17 cellular contexts compared by ENCODE assay signal in the genomic region with DNA sequence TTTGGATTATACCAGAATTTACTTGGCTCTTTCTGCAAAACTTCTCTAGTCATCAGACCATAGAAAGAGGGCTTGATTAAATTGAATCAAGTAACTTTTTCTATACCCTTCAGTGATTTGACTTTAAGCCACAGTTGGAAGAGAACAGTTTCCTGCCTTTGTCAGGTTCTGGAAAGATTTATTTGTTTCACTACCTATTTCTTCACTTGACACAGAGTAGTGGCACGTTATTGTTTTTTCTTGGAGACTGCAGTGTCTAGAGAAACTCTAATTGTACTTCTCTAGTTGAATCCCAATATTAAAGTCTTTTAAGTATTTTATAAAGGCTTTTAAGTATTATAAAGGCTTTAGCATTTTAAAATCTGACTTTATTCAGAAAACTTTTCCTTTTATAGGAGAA.
DNase-seq lines count a peak whose midpoint lies in the region; ATAC-seq, FAIRE-seq and TF ChIP-seq lines count a peak whose summit lies in the region.
"Had no signal": no experiment of that assay in that cellular context is flagged by ENCODE, and none has a peak within 500 bp of the region (broad histone marks: within the 10 kb centered on the region; RNA-seq: fewer than 3 reads in every experiment).

No MANE protein-coding gene starts in this region.

- H2AFZ ChIP-seq in KMS-11 (ENCODE audit: low read depth), result no peak overlapping the region
- H2AFZ ChIP-seq: GM23338 had no signal

- peak overlapping the region; percentile 24; the same call in 1 of the 2 replicates for H3K9ac ChIP-seq in KMS-11
- H3K9ac ChIP-seq: BLaER1 treated with 17β-estradiol and CSF1 and Interleukin-3, amounts not matched to agents 10 nM and 100 nM had no signal

- H3K4me3 ChIP-seq in KMS-11 (IDR thresholded peaks at IDR 0.05; ENCODE audit: insufficient read depth, low read depth, low read length), result no peak overlapping the region
- no peak overlapping the region for H3K4me3 ChIP-seq in fibroblast of pulmonary artery (replicated peaks; ENCODE audit: low read depth, low read length)
- H3K4me3 ChIP-seq in right cardiac atrium (ENCODE audit: low read length), result no peak overlapping the region
- H3K4me3 ChIP-seq in small intestine (ENCODE audit: low read depth in 1 of 2, low read length in 2 of 2), result no peak overlapping the region
- H3K4me3 ChIP-seq: BLaER1 treated with 17β-estradiol and CSF1 and Interleukin-3, amounts not matched to agents 10 nM and 100 nM; GM23338 had no signal

- H3K9me3 ChIP-seq in right cardiac atrium (ENCODE audit: control insufficient read depth, low read length), result no peaks in the 10 kb centered on the region
- H3K9me3 ChIP-seq in small intestine (ENCODE audit: control insufficient read depth, low read depth), result no peaks in the 10 kb centered on the region

- H3K4me2 ChIP-seq in KMS-11, result peak overlapping the region; percentile 72
- H3K4me2 ChIP-seq: BLaER1 treated with 17β-estradiol and CSF1 and Interleukin-3, amounts not matched to agents 10 nM and 100 nM; GM23338 had no signal

- no peaks in the 10 kb centered on the region for H3K79me2 ChIP-seq in KMS-11 (ENCODE audit: insufficient read depth, low read depth)

- H3K27ac ChIP-seq in KMS-11 (peak overlapping the region; percentile 47), right cardiac atrium (ENCODE audit: low read length) (no peak overlapping the region), small intestine (ENCODE audit: low read depth in 1 of 2, low read length in 1 of 2) (no peak overlapping the region)
- H3K27ac ChIP-seq: BLaER1 treated with 17β-estradiol and CSF1 and Interleukin-3, amounts not matched to agents 10 nM and 100 nM had no signal

- no peak for FAIRE-seq in small intestine (lab: Jason Lieb, UNC)
- FAIRE-seq: GM12891 had no signal

- no peak for TF ChIP-seq CTCF in KMS-11 (conservative IDR thresholded peaks at IDR 0.05; ENCODE audit: low read depth, low read length)
- no peak for TF ChIP-seq CTCF in fibroblast of pulmonary artery (IDR thresholded peaks at IDR 0.05; ENCODE audit: low read length, missing control alignments)

- DNase-seq in NOMO-1 treated with DMSO at 0.1 percent for 48 hours (lab: John Stamatoyannopoulos, UW; ENCODE audit: unreplicated experiment) (peak; percentile 62), NOMO-1 treated with dmso at 0.1 percent for 144 hours (lab: John Stamatoyannopoulos, UW; ENCODE audit: unreplicated experiment) (no peak), fibroblast of pulmonary artery (ENCODE audit: low read depth) (peak; percentile 8), right cardiac atrium (no peak), NCI-H82 (lab: John Stamatoyannopoulos, UW) (no peak), small intestine (no peak)
- DNase-seq: 8988T; ACHN; Calu3; CD4-positive, alpha-beta T cell; DMS 273 treated with DMSO at 0.1 percent for 48 hours; H7 had no signal

- ATAC-seq in right cardiac atrium (no peak), SK-N-SH treated with all-trans-retinoic acid at 6 μM for 48 hours (no peak)
- ATAC-seq: GM23338 had no signal

- no peaks in the 10 kb centered on the region for H4K20me1 ChIP-seq in KMS-11 (ENCODE audit: insufficient read depth)
- H4K20me1 ChIP-seq: BLaER1 treated with 17β-estradiol and CSF1 and Interleukin-3, amounts not matched to agents 10 nM and 100 nM had no signal

- 60% methylated on average over 1 of the region's 1 CpG for WGBS in right cardiac atrium
- 32 to 78% (median 42%) methylated on average over 1 of the region's 1 CpG for WGBS in small intestine, 3 donors

- H3K4me1 ChIP-seq in KMS-11 (ENCODE audit: low read depth, poor library complexity, severe bottlenecking), result peaks cover 35% of the 10 kb centered on the region
- H3K4me1 ChIP-seq in right cardiac atrium (ENCODE audit: control insufficient read depth, insufficient read depth, low read length), result no peaks in the 10 kb centered on the region
- no peaks in the 10 kb centered on the region for H3K4me1 ChIP-seq in small intestine (ENCODE audit: control insufficient read depth in 2 of 2, insufficient read depth in 1 of 2, low read depth in 1 of 2, low read length in 1 of 2)
- H3K4me1 ChIP-seq: BLaER1 treated with 17β-estradiol and CSF1 and Interleukin-3, amounts not matched to agents 10 nM and 100 nM had no signal

- intact Hi-C loops in right cardiac atrium (cut with DNase I), result no loop called here

- H3K36me3 ChIP-seq in KMS-11 (ENCODE audit: insufficient read depth) (no peaks in the 10 kb centered on the region), small intestine (ENCODE audit: control insufficient read depth in 2 of 2, insufficient read depth in 2 of 2, low read length in 2 of 2) (no peaks in the 10 kb centered on the region)

- H3K27me3 ChIP-seq in KMS-11 (ENCODE audit: insufficient read depth, low read depth), result no peaks in the 10 kb centered on the region
- H3K27me3 ChIP-seq in right cardiac atrium (ENCODE audit: control insufficient read depth, insufficient read depth), result no peaks in the 10 kb centered on the region
- no peaks in the 10 kb centered on the region for H3K27me3 ChIP-seq in small intestine (ENCODE audit: control insufficient read depth in 2 of 2, insufficient read depth in 2 of 2, low read length in 2 of 2)
- H3K27me3 ChIP-seq: BLaER1 treated with 17β-estradiol and CSF1 and Interleukin-3, amounts not matched to agents 10 nM and 100 nM had no signal

TF ChIP-seq in SK-N-SH treated with all-trans-retinoic acid at 6 μM for 48 hours, 23 proteins besides CTCF, POLR2A, EP300 and RAD21 (continues in another document):
- TF ChIP-seq SNAI2 (CRISPR knock-in tag; IDR thresholded peaks at IDR 0.05) (no peak), TCF4 (CRISPR knock-in tag; IDR thresholded peaks at IDR 0.05; ENCODE audit: borderline replicate concordance) (no peak), PPARA (CRISPR knock-in tag; IDR thresholded peaks at IDR 0.05; ENCODE audit: borderline replicate concordance) (no peak), ZNF8 (CRISPR knock-in tag; IDR thresholded peaks at IDR 0.05) (no peak), ZFP3 (CRISPR knock-in tag; IDR thresholded peaks at IDR 0.05) (no peak), ESRRG (CRISPR knock-in tag; IDR thresholded peaks at IDR 0.05) (no peak), TOX (CRISPR knock-in tag; IDR thresholded peaks at IDR 0.05; ENCODE audit: borderline replicate concordance) (no peak), GLIS3 (CRISPR knock-in tag; IDR thresholded peaks at IDR 0.05) (no peak)
- TF ChIP-seq, protein P1, sequence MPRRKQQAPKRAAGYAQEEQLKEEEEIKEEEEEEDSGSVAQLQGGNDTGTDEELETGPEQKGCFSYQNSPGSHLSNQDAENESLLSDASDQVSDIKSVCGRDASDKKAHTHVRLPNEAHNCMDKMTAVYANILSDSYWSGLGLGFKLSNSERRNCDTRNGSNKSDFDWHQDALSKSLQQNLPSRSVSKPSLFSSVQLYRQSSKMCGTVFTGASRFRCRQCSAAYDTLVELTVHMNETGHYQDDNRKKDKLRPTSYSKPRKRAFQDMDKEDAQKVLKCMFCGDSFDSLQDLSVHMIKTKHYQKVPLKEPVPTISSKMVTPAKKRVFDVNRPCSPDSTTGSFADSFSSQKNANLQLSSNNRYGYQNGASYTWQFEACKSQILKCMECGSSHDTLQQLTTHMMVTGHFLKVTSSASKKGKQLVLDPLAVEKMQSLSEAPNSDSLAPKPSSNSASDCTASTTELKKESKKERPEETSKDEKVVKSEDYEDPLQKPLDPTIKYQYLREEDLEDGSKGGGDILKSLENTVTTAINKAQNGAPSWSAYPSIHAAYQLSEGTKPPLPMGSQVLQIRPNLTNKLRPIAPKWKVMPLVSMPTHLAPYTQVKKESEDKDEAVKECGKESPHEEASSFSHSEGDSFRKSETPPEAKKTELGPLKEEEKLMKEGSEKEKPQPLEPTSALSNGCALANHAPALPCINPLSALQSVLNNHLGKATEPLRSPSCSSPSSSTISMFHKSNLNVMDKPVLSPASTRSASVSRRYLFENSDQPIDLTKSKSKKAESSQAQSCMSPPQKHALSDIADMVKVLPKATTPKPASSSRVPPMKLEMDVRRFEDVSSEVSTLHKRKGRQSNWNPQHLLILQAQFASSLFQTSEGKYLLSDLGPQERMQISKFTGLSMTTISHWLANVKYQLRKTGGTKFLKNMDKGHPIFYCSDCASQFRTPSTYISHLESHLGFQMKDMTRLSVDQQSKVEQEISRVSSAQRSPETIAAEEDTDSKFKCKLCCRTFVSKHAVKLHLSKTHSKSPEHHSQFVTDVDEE (CRISPR knock-in tag; IDR thresholded peaks at IDR 0.05), result no peak
- TF ChIP-seq, protein P2, sequence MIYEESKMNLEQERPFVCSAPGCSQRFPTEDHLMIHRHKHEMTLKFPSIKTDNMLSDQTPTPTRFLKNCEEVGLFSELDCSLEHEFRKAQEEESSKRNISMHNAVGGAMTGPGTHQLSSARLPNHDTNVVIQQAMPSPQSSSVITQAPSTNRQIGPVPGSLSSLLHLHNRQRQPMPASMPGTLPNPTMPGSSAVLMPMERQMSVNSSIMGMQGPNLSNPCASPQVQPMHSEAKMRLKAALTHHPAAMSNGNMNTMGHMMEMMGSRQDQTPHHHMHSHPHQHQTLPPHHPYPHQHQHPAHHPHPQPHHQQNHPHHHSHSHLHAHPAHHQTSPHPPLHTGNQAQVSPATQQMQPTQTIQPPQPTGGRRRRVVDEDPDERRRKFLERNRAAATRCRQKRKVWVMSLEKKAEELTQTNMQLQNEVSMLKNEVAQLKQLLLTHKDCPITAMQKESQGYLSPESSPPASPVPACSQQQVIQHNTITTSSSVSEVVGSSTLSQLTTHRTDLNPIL (CRISPR knock-in tag; IDR thresholded peaks at IDR 0.05; ENCODE audit: low read depth), result no peak
- TF ChIP-seq, protein P3, sequence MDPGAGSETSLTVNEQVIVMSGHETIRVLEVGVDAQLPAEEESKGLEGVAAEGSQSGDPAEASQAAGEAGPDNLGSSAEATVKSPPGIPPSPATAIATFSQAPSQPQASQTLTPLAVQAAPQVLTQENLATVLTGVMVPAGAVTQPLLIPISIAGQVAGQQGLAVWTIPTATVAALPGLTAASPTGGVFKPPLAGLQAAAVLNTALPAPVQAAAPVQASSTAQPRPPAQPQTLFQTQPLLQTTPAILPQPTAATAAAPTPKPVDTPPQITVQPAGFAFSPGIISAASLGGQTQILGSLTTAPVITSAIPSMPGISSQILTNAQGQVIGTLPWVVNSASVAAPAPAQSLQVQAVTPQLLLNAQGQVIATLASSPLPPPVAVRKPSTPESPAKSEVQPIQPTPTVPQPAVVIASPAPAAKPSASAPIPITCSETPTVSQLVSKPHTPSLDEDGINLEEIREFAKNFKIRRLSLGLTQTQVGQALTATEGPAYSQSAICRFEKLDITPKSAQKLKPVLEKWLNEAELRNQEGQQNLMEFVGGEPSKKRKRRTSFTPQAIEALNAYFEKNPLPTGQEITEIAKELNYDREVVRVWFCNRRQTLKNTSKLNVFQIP (CRISPR knock-in tag; IDR thresholded peaks at IDR 0.05; ENCODE audit: borderline replicate concordance, low read depth), result no peak

Comparison
In these comparisons a context has a peak if more than half of its experiments do, and no peak if none do; other contexts are left out.
1. DNase-seq: peak in NOMO-1 treated with DMSO at 0.1 percent for 48 hours (single experiment) and fibroblast of pulmonary artery (single experiment); none in NOMO-1 treated with dmso at 0.1 percent for 144 hours (single experiment), right cardiac atrium (0 of 3), NCI-H82 (single experiment) and small intestine (single experiment).